ENCODE assay signal across 1 cellular context in the genomic region with DNA sequence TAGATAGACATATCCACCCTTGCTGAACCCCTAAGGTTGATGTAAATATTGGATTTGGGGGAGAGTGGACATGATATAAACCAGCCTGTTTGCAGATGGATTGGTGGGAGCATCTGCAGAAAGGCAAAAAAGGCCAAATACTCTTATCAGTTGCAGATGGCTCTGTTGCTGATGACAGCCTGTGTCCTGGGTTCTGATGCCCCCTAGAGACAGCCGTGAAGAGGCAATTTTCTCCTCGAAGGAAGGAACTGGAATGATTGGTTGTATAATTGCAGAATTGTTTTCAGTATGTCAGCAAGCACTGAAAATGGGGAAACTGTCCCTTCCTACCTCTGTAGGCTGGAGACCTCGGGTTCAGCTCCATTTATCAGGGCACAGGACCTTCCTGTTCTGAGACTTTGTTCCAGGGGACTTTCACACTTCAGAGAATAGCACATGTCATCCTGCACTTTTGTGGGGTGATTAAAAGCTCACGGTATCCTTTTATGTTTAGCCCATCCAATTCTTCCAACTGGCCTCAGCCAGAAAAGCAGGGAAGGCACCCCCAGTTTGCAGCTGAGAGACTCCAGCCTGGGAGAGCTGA.
TF ChIP-seq lines count a peak whose summit lies in the region.

No MANE protein-coding gene starts in this region.

TF ChIP-seq in K562, 482 proteins besides CTCF, POLR2A, EP300 and RAD21 (continued from another document):
- TF ChIP-seq, protein P1, sequence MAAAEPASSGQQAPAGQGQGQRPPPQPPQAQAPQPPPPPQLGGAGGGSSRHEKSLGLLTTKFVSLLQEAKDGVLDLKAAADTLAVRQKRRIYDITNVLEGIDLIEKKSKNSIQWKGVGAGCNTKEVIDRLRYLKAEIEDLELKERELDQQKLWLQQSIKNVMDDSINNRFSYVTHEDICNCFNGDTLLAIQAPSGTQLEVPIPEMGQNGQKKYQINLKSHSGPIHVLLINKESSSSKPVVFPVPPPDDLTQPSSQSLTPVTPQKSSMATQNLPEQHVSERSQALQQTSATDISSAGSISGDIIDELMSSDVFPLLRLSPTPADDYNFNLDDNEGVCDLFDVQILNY (CRISPR knock-in tag; IDR thresholded peaks at IDR 0.05): no peak
- TF ChIP-seq NR2C2 (CRISPR knock-in tag; IDR thresholded peaks at IDR 0.05) (no peak), NR2C2 (tag; IDR thresholded peaks at IDR 0.05) (no peak)
